17 cellular contexts compared by ENCODE assay signal in genomic region chr22:46667245-46667623, GRCh38.
"Had no signal": no experiment of that assay in that cellular context is flagged by ENCODE, and none has a peak within 500 bp of the region (broad histone marks: within the 10 kb centered on the region; RNA-seq: fewer than 3 reads in every experiment).

No MANE protein-coding gene starts in this region.

- H3K9me2 ChIP-seq: SK-N-SH had no signal

- DNase-seq: KBM-7, MG63, NCI-H1092 treated with DMSO at 0.1 percent for 48 hours, NCI-H1436, NCI-H187 treated with DMSO at 0.1 percent for 48 hours, NCI-H2029 treated with DMSO at 0.1 percent for 48 hours, NCI-H2171 treated with DMSO at 0.1 percent for 48 hours, NCI-H345, NCI-H446 treated with DMSO at 0.1 percent for 48 hours, NCI-H524, NCI-H526 treated with DMSO at 0.1 percent for 48 hours, NCI-H748 treated with DMSO at 0.1 percent for 48 hours, SHP77, SK-N-SH, SW 1271, T-cell had no signal

- H3K4me2 ChIP-seq: SK-N-SH had no signal

- ATAC-seq: Panc1, T-cell had no signal

- H3K27me3 ChIP-seq: MG63 had no signal

- H3K9me3 ChIP-seq: MG63, SK-N-SH had no signal

- H3K36me3 ChIP-seq: MG63 had no signal

- H3K9ac ChIP-seq: SK-N-SH had no signal

- H3K4me3 ChIP-seq: MG63 had no signal
